Comparison of ENCODE assay signal across 34 cellular contexts in the genomic region with DNA sequence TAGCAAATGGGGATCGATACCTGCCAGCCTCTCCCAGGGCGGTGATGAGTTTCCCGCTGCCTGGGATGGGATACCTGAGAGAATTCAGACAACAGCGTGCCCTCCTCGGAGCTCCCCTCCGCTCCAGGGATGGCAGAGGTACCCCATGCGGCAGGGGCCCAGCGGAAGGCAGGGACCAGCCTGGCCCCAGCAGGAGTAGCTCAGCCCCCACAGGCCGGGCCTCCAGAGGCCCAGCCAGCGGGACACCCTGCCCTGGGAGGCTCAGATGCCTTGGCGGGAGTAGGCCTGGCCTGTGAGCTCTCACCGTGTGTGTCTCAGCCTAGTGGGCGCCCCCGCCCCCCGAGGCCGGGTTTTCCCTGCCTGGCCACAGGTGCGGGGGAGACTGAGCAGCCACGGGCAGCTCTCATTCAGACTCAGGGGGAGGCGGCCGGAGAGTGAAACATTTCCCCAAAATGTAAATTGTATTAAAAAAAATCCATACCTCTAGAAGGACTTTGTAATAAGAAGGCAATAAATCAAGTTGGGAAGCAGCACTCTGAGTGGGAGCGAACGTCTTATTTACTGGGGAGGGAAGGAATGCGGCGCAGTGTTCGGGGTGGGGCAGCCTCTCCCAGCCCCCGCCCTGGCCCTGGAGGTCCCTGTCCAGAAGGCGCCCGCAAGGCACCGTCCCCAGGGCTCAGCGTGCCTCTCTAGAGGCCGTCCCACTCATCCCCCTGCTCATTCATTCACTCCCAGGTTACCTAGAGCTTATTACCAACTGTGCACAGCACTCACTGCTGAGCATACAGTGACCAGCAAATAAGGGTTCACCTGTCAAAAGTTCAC.
DNase-seq lines count a peak whose midpoint lies in the region; ATAC-seq and TF ChIP-seq lines count a peak whose summit lies in the region.
"Had no signal": no experiment of that assay in that cellular context is flagged by ENCODE, and none has a peak within 500 bp of the region (broad histone marks: within the 10 kb centered on the region; RNA-seq: fewer than 3 reads in every experiment).

No MANE protein-coding gene starts in this region.

- H3K4me1 Mint-ChIP-seq in activated CD8-positive, alpha-beta memory T cell treated with anti-CD3 and anti-CD28 coated beads, Interleukin-2, amount 10 ng/mL, durations not matched to agents 7 days and 5 days: no peaks in the 10 kb centered on the region
- no peaks in the 10 kb centered on the region for H3K4me1 Mint-ChIP-seq in type B pancreatic cell (ENCODE audit: unreplicated experiment)
- H3K4me1 Mint-ChIP-seq: CD4-positive, CD25-positive, alpha-beta regulatory T cell; central memory CD8-positive, alpha-beta T cell had no signal

- no peaks in the 10 kb centered on the region for H4K20me1 ChIP-seq in osteoblast (ENCODE audit: insufficient read depth, low read length)

- WGBS in esophagus muscularis mucosa: 68% methylated on average over 22 of the region's 31 CpGs
- 72 to 81% methylated on average over 23 to 29 of the region's 31 CpGs for WGBS in thyroid gland, 2 donors

- H3K36me3 ChIP-seq in esophagus muscularis mucosa (no peaks in the 10 kb centered on the region), osteoblast (ENCODE audit: insufficient read depth, low read length) (no peaks in the 10 kb centered on the region), thyroid gland (no peaks in the 10 kb centered on the region)
- H3K36me3 ChIP-seq: heart right ventricle, lower lobe of right lung, ovary, thoracic aorta had no signal

- intact Hi-C loops in esophagus muscularis mucosa (cut with DNase I) (no loop called here), thyroid gland (cut with DNase I) (no loop called here)

- H3K4me1 ChIP-seq in esophagus muscularis mucosa: no peaks in the 10 kb centered on the region
- H3K4me1 ChIP-seq in osteoblast (ENCODE audit: insufficient read depth, low read length): no peaks in the 10 kb centered on the region
- H3K4me1 ChIP-seq in thyroid gland: no peaks in the 10 kb centered on the region
- H3K4me1 ChIP-seq: heart right ventricle, lower lobe of right lung had no signal

- CTCF ChIA-PET in activated CD8-positive, alpha-beta memory T cell treated with anti-CD3 and anti-CD28 coated beads, Interleukin-2, amount 10 ng/mL, durations not matched to agents 7 days and 5 days (lab: Charles Lee): no interaction called here

- no peak overlapping the region for H2AFZ ChIP-seq in osteoblast (ENCODE audit: low read length)
- H2AFZ ChIP-seq: PC-9 had no signal

- H3K27ac ChIP-seq in esophagus muscularis mucosa (replicated peaks in 1 of 4) (no peak overlapping the region), osteoblast (ENCODE audit: low read depth, low read length) (no peak overlapping the region), thyroid gland (no peak overlapping the region)
- H3K27ac ChIP-seq: heart right ventricle, lower lobe of right lung, ovary, PC-9, thoracic aorta had no signal

- peaks cover 0 to 45% (median 0%) of the 10 kb centered on the region in 4 donors for H3K27me3 ChIP-seq in esophagus muscularis mucosa
- H3K27me3 ChIP-seq in osteoblast (ENCODE audit: insufficient read depth, low read length): no peaks in the 10 kb centered on the region
- H3K27me3 ChIP-seq in thyroid gland: no peaks in the 10 kb centered on the region
- H3K27me3 ChIP-seq: ovary had no signal

- TF ChIP-seq EP300 in esophagus muscularis mucosa (IDR thresholded peaks at IDR 0.05): no peak

- H3K9me3 ChIP-seq in esophagus muscularis mucosa (peaks cover 0 to 9% (median 3%) of the 10 kb centered on the region in 4 donors), osteoblast (ENCODE audit: low read depth, low read length) (no peaks in the 10 kb centered on the region), thyroid gland (no peaks in the 10 kb centered on the region)
- H3K9me3 ChIP-seq: thoracic aorta had no signal

- no peak overlapping the region for H3K4me3 Mint-ChIP-seq in activated CD8-positive, alpha-beta memory T cell treated with anti-CD3 and anti-CD28 coated beads, Interleukin-2, amount 10 ng/mL, durations not matched to agents 7 days and 5 days
- no peak overlapping the region for H3K4me3 Mint-ChIP-seq in type B pancreatic cell
- H3K4me3 Mint-ChIP-seq: activated CD8-positive, alpha-beta T cell treated with anti-CD3 and anti-CD28 coated beads for 36 hours; CD4-positive, CD25-positive, alpha-beta regulatory T cell; central memory CD8-positive, alpha-beta T cell; naive thymus-derived CD8-positive, alpha-beta T cell had no signal

- no peaks in the 10 kb centered on the region for H3K27me3 Mint-ChIP-seq in activated CD8-positive, alpha-beta memory T cell treated with anti-CD3 and anti-CD28 coated beads, Interleukin-2, amount 10 ng/mL, durations not matched to agents 7 days and 5 days
- H3K27me3 Mint-ChIP-seq in type B pancreatic cell: peaks cover 3% of the 10 kb centered on the region
- H3K27me3 Mint-ChIP-seq: CD4-positive, CD25-positive, alpha-beta regulatory T cell had no signal

- no peaks in the 10 kb centered on the region for H3K36me3 Mint-ChIP-seq in activated CD8-positive, alpha-beta memory T cell treated with anti-CD3 and anti-CD28 coated beads, Interleukin-2, amount 10 ng/mL, durations not matched to agents 7 days and 5 days
- H3K36me3 Mint-ChIP-seq in type B pancreatic cell: no peaks in the 10 kb centered on the region
- H3K36me3 Mint-ChIP-seq: CD4-positive, CD25-positive, alpha-beta regulatory T cell had no signal

- peak; percentile 18 for DNase-seq in activated CD8-positive, alpha-beta memory T cell treated with anti-CD3 and anti-CD28 coated beads, Interleukin-2, amount 10 ng/mL, durations not matched to agents 7 days and 5 days
- no peak for DNase-seq in activated CD8-positive, alpha-beta memory T cell treated with anti-CD3 and anti-CD28 coated beads, Interleukin-2, amount 50 U/mL, for 4 hours
- peak; percentile 70 for DNase-seq in esophagus muscularis mucosa (ENCODE audit: extremely low spot score)
- DNase-seq in osteoblast (ENCODE audit: insufficient read length, low spot score, missing footprints): peak; percentile 60
- peak; percentile 55 for DNase-seq in type B pancreatic cell (ENCODE audit: extremely low spot score, unreplicated experiment)
- no peak for DNase-seq in thyroid gland
- DNase-seq in AML-193 (lab: John Stamatoyannopoulos, UW): no peak
- no peak for DNase-seq in NCI-H524 (lab: John Stamatoyannopoulos, UW)
- DNase-seq: 8988T; activated CD8-positive, alpha-beta T cell treated with anti-CD3 and anti-CD28 coated beads for 36 hours; activated naive CD4-positive, alpha-beta T cell; Calu3; CD4-positive, CD25-positive, alpha-beta regulatory T cell; DMS79; heart right ventricle; Kasumi-1; kidney; lower lobe of right lung; MV-4-11; NCI-H1436; NCI-H2081; NCI-H2227 treated with DMSO at 0.1 percent for 48 hours; NCI-H526 treated with DMSO at 0.1 percent for 48 hours; ovary; PC-9; small intestine; stimulated activated naive CD4-positive, alpha-beta T cell treated with Interleukin-2 at 50 U/mL for 16 hours; T-helper 2 cell had no signal

- TF ChIP-seq CTCF in esophagus muscularis mucosa (IDR thresholded peaks at IDR 0.05) (no peak), osteoblast (IDR thresholded peaks at IDR 0.05; ENCODE audit: extremely low read depth, low read depth, low read length) (no peak), type B pancreatic cell (conservative IDR thresholded peaks at IDR 0.05) (no peak), thyroid gland (IDR thresholded peaks at IDR 0.05) (no peak)

- no peaks in the 10 kb centered on the region for H3K9me3 Mint-ChIP-seq in activated CD8-positive, alpha-beta memory T cell treated with anti-CD3 and anti-CD28 coated beads, Interleukin-2, amount 10 ng/mL, durations not matched to agents 7 days and 5 days (ENCODE audit: low read depth)
- peaks cover 13% of the 10 kb centered on the region for H3K9me3 Mint-ChIP-seq in type B pancreatic cell
- H3K9me3 Mint-ChIP-seq: central memory CD8-positive, alpha-beta T cell had no signal

- no peak overlapping the region for H3K4me2 ChIP-seq in osteoblast (ENCODE audit: insufficient read depth, low read length)
- H3K4me2 ChIP-seq: PC-9 had no signal

- H3K4me3 ChIP-seq in esophagus muscularis mucosa (no peak overlapping the region), osteoblast (ENCODE audit: insufficient read depth, low read length) (no peak overlapping the region), thyroid gland (replicated peaks in 1 of 3) (no peak overlapping the region)
- H3K4me3 ChIP-seq: dorsolateral prefrontal cortex, heart right ventricle, lower lobe of right lung, ovary, PC-9, thoracic aorta had no signal

- ATAC-seq in activated CD8-positive, alpha-beta memory T cell treated with anti-CD3 and anti-CD28 coated beads, Interleukin-2, amount 10 ng/mL, durations not matched to agents 7 days and 5 days: no peak
- ATAC-seq: activated CD4-positive, CD25-positive, alpha-beta regulatory T cell treated with anti-CD3 and anti-CD28 coated beads, Interleukin-2, amount 50 U/mL, for 24 hours; activated CD8-positive, alpha-beta T cell treated with anti-CD3 and anti-CD28 coated beads for 36 hours; heart right ventricle; lower lobe of right lung; naive thymus-derived CD8-positive, alpha-beta T cell; Right ventricle myocardium inferior had no signal

- TF ChIP-seq POLR2A in esophagus muscularis mucosa (IDR thresholded peaks at IDR 0.05; ENCODE audit: low read depth) (no peak), thyroid gland (IDR thresholded peaks at IDR 0.05) (no peak)

- no peaks in the 10 kb centered on the region for H3K79me2 ChIP-seq in osteoblast (ENCODE audit: insufficient read depth, low read length)

- no peak overlapping the region for H3K27ac Mint-ChIP-seq in activated CD8-positive, alpha-beta memory T cell treated with anti-CD3 and anti-CD28 coated beads, Interleukin-2, amount 10 ng/mL, durations not matched to agents 7 days and 5 days
- no peak overlapping the region for H3K27ac Mint-ChIP-seq in type B pancreatic cell
- H3K27ac Mint-ChIP-seq: activated CD8-positive, alpha-beta T cell treated with anti-CD3 and anti-CD28 coated beads for 36 hours; CD4-positive, CD25-positive, alpha-beta regulatory T cell; naive thymus-derived CD8-positive, alpha-beta T cell had no signal

Comparison
In these comparisons a context has a peak if more than half of its experiments do, and no peak if none do; other contexts are left out.
1. DNase-seq: peak in activated CD8-positive, alpha-beta memory T cell treated with anti-CD3 and anti-CD28 coated beads, Interleukin-2, amount 10 ng/mL, durations not matched to agents 7 days and 5 days (single experiment), esophagus muscularis mucosa (single experiment), osteoblast (single experiment) and type B pancreatic cell (single experiment); none in activated CD8-positive, alpha-beta memory T cell treated with anti-CD3 and anti-CD28 coated beads, Interleukin-2, amount 50 U/mL, for 4 hours (single experiment), thyroid gland (0 of 2), AML-193 (0 of 2) and NCI-H524 (0 of 2).